In the genomic region with DNA sequence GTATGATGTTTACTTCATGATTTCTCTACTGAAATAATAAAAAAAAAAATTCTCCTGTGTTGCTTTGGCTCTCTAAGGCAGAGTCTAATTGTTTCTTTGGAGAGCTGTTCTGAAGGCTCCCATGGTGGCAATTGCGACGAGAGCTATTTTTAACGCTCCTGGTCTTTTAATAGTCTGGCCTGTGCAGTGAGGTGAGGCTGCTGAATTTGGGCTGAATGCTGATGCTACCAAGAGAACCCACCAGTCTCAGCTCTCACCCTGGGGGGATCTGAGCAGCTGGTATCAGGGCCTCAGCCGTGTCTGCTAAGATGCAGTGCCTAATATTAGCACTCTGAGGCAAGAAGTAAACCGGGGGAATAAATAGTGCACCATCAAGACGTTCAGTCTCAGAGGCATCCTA, we compare ENCODE assay signal across 28 cellular contexts.
DNase-seq lines count a peak whose midpoint lies in the region; TF ChIP-seq lines count a peak whose summit lies in the region.
"Had no signal": no experiment of that assay in that cellular context is flagged by ENCODE, and none has a peak within 500 bp of the region (broad histone marks: within the 10 kb centered on the region; RNA-seq: fewer than 3 reads in every experiment).

No MANE protein-coding gene starts in this region.

- peak overlapping the region in 1 of 5 experiments; percentile 42 for H3K4me3 Mint-ChIP-seq in brain
- H3K4me3 Mint-ChIP-seq: naive thymus-derived CD4-positive, alpha-beta T cell; stimulated activated naive B cell treated with anti-CD40 and anti-IgM and Interleukin-4, amounts not matched to agents 10 μg/mL and 1 μg/mL and 100 μg/mL, for 72 hours had no signal

- H3K4me2 ChIP-seq in DOHH2 (ENCODE audit: low read length), result peak overlapping the region; percentile 47

- DNase-seq in left ventricle myocardium inferior (no peak), retina (peak; percentile 25), NCI-H146 (lab: John Stamatoyannopoulos, UW) (no peak), GOT3 (lab: John Stamatoyannopoulos, UW) (no peak), GM13976 (ENCODE audit: low spot score) (no peak)
- DNase-seq: activated CD4-positive, alpha-beta T cell treated with anti-CD3 and anti-CD28 coated beads for 48 hours; activated naive CD4-positive, alpha-beta T cell treated with anti-CD3 and anti-CD28 coated beads, Interleukin-2, amount 50 U/mL, for 16 hours; AML-193; brain microvascular endothelial cell; effector CD4-positive, alpha-beta T cell; H7; islet precursor cell; KBM-7; left lung; naive thymus-derived CD4-positive, alpha-beta T cell; NCI-H1105; NCI-H2029 treated with DMSO at 0.1 percent for 48 hours; NCI-H345; NCI-H69; psoas muscle; stimulated activated naive B cell treated with anti-CD40 and anti-IgM and Interleukin-4, amounts not matched to agents 10 μg/mL and 1 μg/mL and 100 μg/mL, for 72 hours; T-helper 9 cell had no signal

- H3K27me3 Mint-ChIP-seq in brain, result no peaks in the 10 kb centered on the region
- H3K27me3 Mint-ChIP-seq: stimulated activated naive B cell treated with anti-CD40 and anti-IgM and Interleukin-4, amounts not matched to agents 10 μg/mL and 1 μg/mL and 100 μg/mL, for 72 hours had no signal

- H3K27me3 ChIP-seq in DOHH2 (ENCODE audit: control insufficient read depth, low read length), result peaks cover 13% of the 10 kb centered on the region
- no peaks in the 10 kb centered on the region for H3K27me3 ChIP-seq in left ventricle myocardium inferior (ENCODE audit: low read depth)
- H3K27me3 ChIP-seq: brain microvascular endothelial cell, left lung had no signal

- H3K4me1 Mint-ChIP-seq in brain, result peaks cover 25% of the 10 kb centered on the region
- H3K4me1 Mint-ChIP-seq: naive thymus-derived CD4-positive, alpha-beta T cell; stimulated activated naive B cell treated with anti-CD40 and anti-IgM and Interleukin-4, amounts not matched to agents 10 μg/mL and 1 μg/mL and 100 μg/mL, for 72 hours had no signal

- H3K36me3 ChIP-seq in DOHH2 (ENCODE audit: control insufficient read depth, low read length), result no peaks in the 10 kb centered on the region
- H3K36me3 ChIP-seq in left ventricle myocardium inferior, result no peaks in the 10 kb centered on the region
- H3K36me3 ChIP-seq: brain microvascular endothelial cell, left lung had no signal

- intact Hi-C loops in left ventricle myocardium inferior (cut with micrococcal nuclease), result no loop called here

- no peaks in the 10 kb centered on the region for H4K20me1 ChIP-seq in DOHH2 (ENCODE audit: control insufficient read depth, insufficient read depth, low read depth, low read length)

- H3K4me3 ChIP-seq in DOHH2 (ENCODE audit: low read length) (peak overlapping the region; percentile 41), left ventricle myocardium inferior (no peak overlapping the region)
- H3K4me3 ChIP-seq: left lung, psoas muscle, skin epidermis had no signal

- H3K79me2 ChIP-seq in DOHH2 (ENCODE audit: control insufficient read depth, low read length), result no peaks in the 10 kb centered on the region

- H3K9me2 ChIP-seq in DOHH2 (replicated peaks; ENCODE audit: control insufficient read depth, low read length), result no peaks in the 10 kb centered on the region

- H3K4me1 ChIP-seq in DOHH2 (ENCODE audit: control insufficient read depth, low read length) (peaks cover 34% of the 10 kb centered on the region), left ventricle myocardium inferior (peaks cover 5% of the 10 kb centered on the region)
- H3K4me1 ChIP-seq: left lung, psoas muscle had no signal

- no peak for TF ChIP-seq CTCF in DOHH2 (IDR thresholded peaks at IDR 0.05; ENCODE audit: low read depth, low read length, poor library complexity, severe bottlenecking)
- TF ChIP-seq CTCF in brain (conservative IDR thresholded peaks at IDR 0.05), result no peak
- TF ChIP-seq CTCF in left ventricle myocardium inferior (IDR thresholded peaks at IDR 0.05; ENCODE audit: borderline replicate concordance), result no peak
- TF ChIP-seq CTCF in GM13976 (IDR thresholded peaks at IDR 0.05; ENCODE audit: borderline replicate concordance, control extremely low read depth, extremely low read depth, insufficient read depth, missing control alignments), result no peak

- H3F3A ChIP-seq in DOHH2 (ENCODE audit: control insufficient read depth, insufficient read depth), result no peaks in the 10 kb centered on the region

- H3K9me3 ChIP-seq in DOHH2 (ENCODE audit: control insufficient read depth, insufficient read depth, low read length) (no peaks in the 10 kb centered on the region), left ventricle myocardium inferior (replicated peaks) (peaks cover 9% of the 10 kb centered on the region)
- H3K9me3 ChIP-seq: psoas muscle had no signal

- peaks cover 5 to 14% (median 11%) of the 10 kb centered on the region in 5 experiments for H3K9me3 Mint-ChIP-seq in brain
- H3K9me3 Mint-ChIP-seq: activated T-helper 2 cell treated with anti-CD3 and anti-CD28 coated beads, Interferon-gamma antibody, Interleukin-2, Interleukin-4, amounts not matched to agents 10 μg/mL and 5 μg/mL and 100 μg/mL, durations not matched to agents 14 hours and 24 hours and 36 hours had no signal

- in situ Hi-C loops in GM13976 (cut with MboI; ENCODE audit: low sequenced_read_pairs, unreplicated experiment), result no loop called here

- peak overlapping the region in 4 of 5 experiments; percentile 18 to 92 (median 44) for H3K27ac Mint-ChIP-seq in brain
- H3K27ac Mint-ChIP-seq: activated T-helper 2 cell treated with anti-CD3 and anti-CD28 coated beads, Interferon-gamma antibody, Interleukin-2, Interleukin-4, amounts not matched to agents 10 μg/mL and 5 μg/mL and 100 μg/mL, durations not matched to agents 14 hours and 24 hours and 36 hours; naive thymus-derived CD4-positive, alpha-beta T cell; stimulated activated naive B cell treated with anti-CD40 and anti-IgM and Interleukin-4, amounts not matched to agents 10 μg/mL and 1 μg/mL and 100 μg/mL, for 72 hours had no signal

- H3K36me3 Mint-ChIP-seq in brain, result peaks cover 28% of the 10 kb centered on the region
- H3K36me3 Mint-ChIP-seq: naive thymus-derived CD4-positive, alpha-beta T cell; stimulated activated naive B cell treated with anti-CD40 and anti-IgM and Interleukin-4, amounts not matched to agents 10 μg/mL and 1 μg/mL and 100 μg/mL, for 72 hours had no signal

- H3K27ac ChIP-seq in DOHH2 (ENCODE audit: low read depth, low read length) (0 out of 2 replicates have a peak overlapping the region, but pooled peaks have one; percentile 17), left ventricle myocardium inferior (replicated peaks) (peak overlapping the region; percentile 36)
- H3K27ac ChIP-seq: brain microvascular endothelial cell, epithelial cell of prostate, left lung, psoas muscle, skin epidermis, VCaP had no signal
